Comparison of ENCODE assay signal across 1 cellular context in genomic region chr5:173735171-173735570, GRCh38.
TF ChIP-seq lines count a peak whose summit lies in the region.

No MANE protein-coding gene starts in this region.

TF ChIP-seq in IMR-90, 13 proteins besides CTCF, POLR2A, EP300 and RAD21:
- TF ChIP-seq ELK1 (IDR thresholded peaks at IDR 0.05; ENCODE audit: borderline replicate concordance, low read depth, low read length) (no peak), USF2 (IDR thresholded peaks at IDR 0.05; ENCODE audit: low read depth, low read length) (no peak), FOS (IDR thresholded peaks at IDR 0.05; ENCODE audit: low read depth, low read length) (no peak), BHLHE40 (IDR thresholded peaks at IDR 0.05; ENCODE audit: low read depth, low read length) (no peak), MAFK (IDR thresholded peaks at IDR 0.05; ENCODE audit: low read depth, low read length) (no peak), RFX5 (IDR thresholded peaks at IDR 0.05; ENCODE audit: low read depth, low read length) (no peak), MXI1 (IDR thresholded peaks at IDR 0.05; ENCODE audit: borderline replicate concordance, low read depth, low read length) (no peak), MAZ (IDR thresholded peaks at IDR 0.05; ENCODE audit: borderline replicate concordance, low read depth, low read length) (no peak)
TF ChIP-seq in IMR-90: peak in this region for 0.
